In genomic region chr3:173825731-173826130, GRCh38 we compare ENCODE assay signal across 20 cellular contexts.
DNase-seq lines count a peak whose midpoint lies in the region; ATAC-seq and TF ChIP-seq lines count a peak whose summit lies in the region.
"Had no signal": no experiment of that assay in that cellular context is flagged by ENCODE, and none has a peak within 500 bp of the region (broad histone marks: within the 10 kb centered on the region; RNA-seq: fewer than 3 reads in every experiment).

No MANE protein-coding gene starts in this region.

- H3K4me1 ChIP-seq in IMR-90 (ENCODE audit: control insufficient read depth, insufficient read depth, low read length) (no peaks in the 10 kb centered on the region), mammary epithelial cell (ENCODE audit: insufficient read depth, low read length) (peaks cover 5% of the 10 kb centered on the region), BE2C (no peaks in the 10 kb centered on the region)
- H3K4me1 ChIP-seq: BLaER1 had no signal

- no peak overlapping the region for H3K4ac ChIP-seq in IMR-90 (ENCODE audit: low read depth, low read length)

- no peak for TF ChIP-seq RAD21 in IMR-90 (IDR thresholded peaks at IDR 0.05; ENCODE audit: low read length)

- H4K20me1 ChIP-seq in IMR-90 (ENCODE audit: insufficient read depth, low read length) (no peaks in the 10 kb centered on the region), mammary epithelial cell (ENCODE audit: insufficient read depth, low read length) (no peaks in the 10 kb centered on the region)
- H4K20me1 ChIP-seq: BLaER1 had no signal

- H2BK20ac ChIP-seq in IMR-90 (ENCODE audit: low read depth, low read length): no peak overlapping the region

- H4K5ac ChIP-seq in IMR-90 (ENCODE audit: low read depth, low read length): no peak overlapping the region

- CTCF ChIA-PET in IMR-90 (lab: Yijun Ruan, JAX): no interaction called here
- CTCF ChIA-PET in mammary epithelial cell (lab: Charles Lee; ENCODE audit: low non-redundant PET): no interaction called here

- H3K9me1 ChIP-seq in IMR-90 (ENCODE audit: insufficient read depth, low read length): peaks cover 5% of the 10 kb centered on the region; the same call in 1 of the 2 replicates

- H3K4me2 ChIP-seq in IMR-90 (ENCODE audit: low read depth, low read length) (no peak overlapping the region), mammary epithelial cell (ENCODE audit: insufficient read depth, low read depth, low read length) (no peak overlapping the region)
- H3K4me2 ChIP-seq: BLaER1 had no signal

- intact Hi-C loops in IMR-90 (cut with micrococcal nuclease) (no loop called here), mammary epithelial cell (cut with micrococcal nuclease) (no loop called here)

- TF ChIP-seq POLR2A in IMR-90 (IDR thresholded peaks at IDR 0.05; ENCODE audit: low read depth, low read length): no peak

- no peaks in the 10 kb centered on the region for H3K79me2 ChIP-seq in mammary epithelial cell (ENCODE audit: insufficient read depth, low read length)

- H3K27ac ChIP-seq in IMR-90 (ENCODE audit: insufficient read depth, low read length) (no peak overlapping the region), mammary epithelial cell (ENCODE audit: insufficient read depth, low read depth, low read length) (no peak overlapping the region)
- H3K27ac ChIP-seq: BLaER1, HL-60, SK-N-MC had no signal

- no peak overlapping the region for H2AK5ac ChIP-seq in IMR-90 (ENCODE audit: low read depth, low read length)

- H2BK15ac ChIP-seq in IMR-90 (ENCODE audit: low read depth, low read length): no peak overlapping the region

- WGBS in IMR-90 (ENCODE audit: extremely low coverage in 2 of 2, insufficient read length in 1 of 2), 2 experiments: no CpG with 5 or more reads among the region's 1 CpG
- 0% methylated on average over 1 of the region's 1 CpG for WGBS in mammary epithelial cell (ENCODE audit: low coverage, missing lambda C conversion rate)

- POLR2A ChIA-PET in IMR-90 (lab: Charles Lee; ENCODE audit: unreplicated experiment): no interaction called here

- H2AK9ac ChIP-seq in IMR-90 (replicated peaks; ENCODE audit: low read depth, low read length, poor library complexity): no peak overlapping the region

- no peak overlapping the region for H3K18ac ChIP-seq in IMR-90 (ENCODE audit: low read depth, low read length)

- H2BK5ac ChIP-seq in IMR-90 (ENCODE audit: low read depth, low read length, poor library complexity, severe bottlenecking): no peak overlapping the region

- H3K23ac ChIP-seq in IMR-90 (ENCODE audit: low read depth, low read length): no peak overlapping the region

- H3K56ac ChIP-seq in IMR-90 (ENCODE audit: extremely low read depth, insufficient read depth, low read length): no peak overlapping the region

- in situ Hi-C loops in IMR-90 (cut with MboI; ENCODE audit: low sequenced_read_pairs): no loop called here
- in situ Hi-C loops in mammary epithelial cell (cut with MboI; ENCODE audit: low sequenced_read_pairs in 2 of 2): no loop called here

- DNase-seq in Daoy (ENCODE audit: low read depth): peak; percentile 37
- DNase-seq in IMR-90: peak; percentile 1
- peak; percentile 61 for DNase-seq in mammary epithelial cell
- peak; percentile 35 for DNase-seq in renal cortical epithelial cell (ENCODE audit: low read depth)
- no peak for DNase-seq in putamen (ENCODE audit: low spot score)
- no peak for DNase-seq in BE2C
- DNase-seq: DMS 273 treated with DMSO at 0.1 percent for 48 hours, EL, KBM-7, MM.1S, NCI-H1105 treated with DMSO at 0.1 percent for 48 hours, NCI-H187 treated with DMSO at 0.1 percent for 48 hours, NCI-H2171, NCI-H774 had no signal

- H2AFZ ChIP-seq in IMR-90 (replicated peaks; ENCODE audit: low read length, poor library complexity): no peak overlapping the region
- no peak overlapping the region for H2AFZ ChIP-seq in mammary epithelial cell (ENCODE audit: low read depth, low read length)

- H3K79me1 ChIP-seq in IMR-90 (ENCODE audit: low read depth in 1 of 2, low read length in 2 of 2): no peaks in the 10 kb centered on the region; a peak in 1 of 4 replicates

- no peak overlapping the region for H4K8ac ChIP-seq in IMR-90 (ENCODE audit: low read depth in 2 of 2, low read length in 2 of 2)

- H3K27me3 ChIP-seq in IMR-90 (ENCODE audit: control insufficient read depth, insufficient read depth, low read length) (no peaks in the 10 kb centered on the region), mammary epithelial cell (ENCODE audit: insufficient read depth, low read length) (no peaks in the 10 kb centered on the region), BE2C (no peaks in the 10 kb centered on the region)
- H3K27me3 ChIP-seq: BLaER1 had no signal

- H2BK120ac ChIP-seq in IMR-90 (ENCODE audit: low read depth, low read length): no peak overlapping the region

- no peak for TF ChIP-seq CTCF in IMR-90 (conservative IDR thresholded peaks at IDR 0.05; ENCODE audit: low read depth, low read length)
- no peak for TF ChIP-seq CTCF in mammary epithelial cell (conservative IDR thresholded peaks at IDR 0.05 in 1 of 2, IDR thresholded peaks at IDR 0.05 in 1 of 2; ENCODE audit: extremely low read depth in 1 of 2, insufficient read depth in 1 of 2, low read depth in 1 of 2, low read length in 2 of 2)
- no peak for TF ChIP-seq CTCF in BE2C (IDR thresholded peaks at IDR 0.05; ENCODE audit: low read depth, low read length)

- no peaks in the 10 kb centered on the region for H3K9me3 ChIP-seq in IMR-90 (ENCODE audit: control insufficient read depth, insufficient read depth, low read length)
- H3K9me3 ChIP-seq in mammary epithelial cell (replicated peaks; ENCODE audit: insufficient read depth, low read length): no peaks in the 10 kb centered on the region
- no peaks in the 10 kb centered on the region for H3K9me3 ChIP-seq in BE2C
- H3K9me3 ChIP-seq: BLaER1 had no signal

- H3K36me3 ChIP-seq in IMR-90 (ENCODE audit: control insufficient read depth, insufficient read depth, low read length) (no peaks in the 10 kb centered on the region), mammary epithelial cell (ENCODE audit: insufficient read depth, low read length) (no peaks in the 10 kb centered on the region), BE2C (no peaks in the 10 kb centered on the region)
- H3K36me3 ChIP-seq: BLaER1 had no signal

- H4K91ac ChIP-seq in IMR-90 (ENCODE audit: insufficient read depth, low read depth, low read length): no peak overlapping the region

- BruUV-seq in IMR-90 (replicated peaks; lab: Mats Ljungman, UMichigan) (no TSS peak), mammary epithelial cell (replicated peaks; lab: Mats Ljungman, UMichigan) (no TSS peak)

- H3K9ac ChIP-seq in IMR-90 (ENCODE audit: low read depth, low read length) (no peak overlapping the region), mammary epithelial cell (ENCODE audit: insufficient read depth, low read length) (no peak overlapping the region)
- H3K9ac ChIP-seq: BLaER1 had no signal

- ATAC-seq in IMR-90 (ENCODE audit: low read depth) (no peak), HG03139 (IDR thresholded peaks at IDR 0.05; ENCODE audit: unreplicated experiment) (no peak)
- ATAC-seq: Panc1, Right ventricle myocardium inferior had no signal

- dilution Hi-C loops in IMR-90 (cut with HindIII; ENCODE audit: low sequenced_read_pairs, unreplicated experiment): no loop called here
- dilution Hi-C loops in mammary epithelial cell (cut with HindIII; ENCODE audit: low sequenced_read_pairs): no loop called here

- H3K4me3 ChIP-seq in IMR-90 (ENCODE audit: insufficient read depth, low read depth, low read length) (no peak overlapping the region), mammary epithelial cell (replicated peaks in 1 of 3; ENCODE audit: insufficient read depth in 1 of 3, low read depth in 2 of 3, low read length in 3 of 3) (no peak overlapping the region), BE2C (ENCODE audit: low read depth, low read length) (no peak overlapping the region)
- H3K4me3 ChIP-seq: BLaER1, SK-N-MC had no signal

- H3K14ac ChIP-seq in IMR-90 (replicated peaks; ENCODE audit: low read depth, low read length): no peak overlapping the region

TF ChIP-seq in IMR-90, 13 proteins besides CTCF, POLR2A, EP300 and RAD21:
- TF ChIP-seq MAFK (IDR thresholded peaks at IDR 0.05; ENCODE audit: low read depth, low read length) (no peak), RFX5 (IDR thresholded peaks at IDR 0.05; ENCODE audit: low read depth, low read length) (no peak), FOS (IDR thresholded peaks at IDR 0.05; ENCODE audit: low read depth, low read length) (no peak)
- TF ChIP-seq, protein P1, sequence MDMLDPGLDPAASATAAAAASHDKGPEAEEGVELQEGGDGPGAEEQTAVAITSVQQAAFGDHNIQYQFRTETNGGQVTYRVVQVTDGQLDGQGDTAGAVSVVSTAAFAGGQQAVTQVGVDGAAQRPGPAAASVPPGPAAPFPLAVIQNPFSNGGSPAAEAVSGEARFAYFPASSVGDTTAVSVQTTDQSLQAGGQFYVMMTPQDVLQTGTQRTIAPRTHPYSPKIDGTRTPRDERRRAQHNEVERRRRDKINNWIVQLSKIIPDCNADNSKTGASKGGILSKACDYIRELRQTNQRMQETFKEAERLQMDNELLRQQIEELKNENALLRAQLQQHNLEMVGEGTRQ (IDR thresholded peaks at IDR 0.05; ENCODE audit: low read depth, low read length): no peak

Comparison
In these comparisons a context has a peak if more than half of its experiments do, and no peak if none do; other contexts are left out.
1. DNase-seq: peak in Daoy (single experiment), IMR-90 (single experiment), mammary epithelial cell (single experiment) and renal cortical epithelial cell (single experiment); none in putamen (single experiment) and BE2C (single experiment).